Comparison of ENCODE assay signal across 21 cellular contexts in the genomic region with DNA sequence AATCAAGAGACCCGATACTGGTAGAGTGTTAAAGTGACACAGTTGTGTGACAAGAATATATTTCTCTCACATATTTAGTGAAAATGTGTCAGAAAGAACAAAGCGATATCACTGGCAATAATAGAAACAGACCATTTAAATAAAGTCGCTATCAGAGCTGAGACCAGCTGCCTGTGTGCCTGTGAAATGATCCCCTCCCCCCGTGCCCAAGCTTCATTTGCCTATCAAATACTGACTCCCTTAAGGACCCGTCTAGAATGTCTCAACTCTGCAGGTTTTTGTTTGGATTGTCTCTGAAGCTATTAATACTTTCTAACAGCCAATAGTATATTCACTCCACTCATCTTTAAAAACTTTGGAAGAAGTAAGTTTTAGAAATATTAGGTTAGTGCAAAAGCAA.
"Had no signal": no experiment of that assay in that cellular context is flagged by ENCODE, and none has a peak within 500 bp of the region (broad histone marks: within the 10 kb centered on the region; RNA-seq: fewer than 3 reads in every experiment).

No MANE protein-coding gene starts in this region.

- H3K9me3 ChIP-seq: adrenal gland, breast epithelium, esophagus squamous epithelium, gastrocnemius medialis, neutrophil, ovary, psoas muscle had no signal

- FAIRE-seq: astrocyte had no signal

- H3K27me3 ChIP-seq: breast epithelium, esophagus squamous epithelium, gastrocnemius medialis, neutrophil, ovary had no signal

- DNase-seq: activated CD4-positive, alpha-beta T cell treated with anti-CD3 and anti-CD28 coated beads, Interleukin-2, amount 50 U/mL, for 4 hours; activated CD8-positive, alpha-beta memory T cell treated with anti-CD3 and anti-CD28 coated beads for 24 hours; activated CD8-positive, alpha-beta memory T cell treated with anti-CD3 and anti-CD28 coated beads, Interleukin-2, amount 50 U/mL, for 4 hours; activated naive CD4-positive, alpha-beta T cell; activated T-cell treated with anti-CD3 and anti-CD28 coated beads, Interleukin-2, amount 50 U/mL, for 24 hours; adrenal gland; esophagus squamous epithelium; gastrocnemius medialis; hippocampal formation; left ventricle myocardium superior; mammary epithelial cell; ovary; psoas muscle; right cardiac atrium; stimulated activated CD4-positive, alpha-beta T cell treated with anti-CD3 and anti-CD28 coated beads, Interleukin-4, amount 100 ng/mL, for 4 hours; stimulated activated naive CD8-positive, alpha-beta T cell treated with anti-CD3 and anti-CD28 coated beads, Interleukin-15, Interleukin-2, amounts not matched to agents 100 U/mL and 50 U/mL, for 24 hours; T-helper 9 cell had no signal

- H3K36me3 ChIP-seq: adrenal gland, breast epithelium, esophagus squamous epithelium, gastrocnemius medialis, neutrophil, ovary had no signal

- H3K27ac ChIP-seq: adrenal gland, breast epithelium, coronary artery, esophagus squamous epithelium, gastrocnemius medialis, neutrophil, ovary, psoas muscle had no signal

- H3K4me3 ChIP-seq: adrenal gland, breast epithelium, coronary artery, esophagus squamous epithelium, gastrocnemius medialis, ovary, psoas muscle had no signal

- H3K4me1 ChIP-seq: adrenal gland, breast epithelium, esophagus squamous epithelium, gastrocnemius medialis, psoas muscle had no signal
